9 cellular contexts compared by ENCODE assay signal in the genomic region with DNA sequence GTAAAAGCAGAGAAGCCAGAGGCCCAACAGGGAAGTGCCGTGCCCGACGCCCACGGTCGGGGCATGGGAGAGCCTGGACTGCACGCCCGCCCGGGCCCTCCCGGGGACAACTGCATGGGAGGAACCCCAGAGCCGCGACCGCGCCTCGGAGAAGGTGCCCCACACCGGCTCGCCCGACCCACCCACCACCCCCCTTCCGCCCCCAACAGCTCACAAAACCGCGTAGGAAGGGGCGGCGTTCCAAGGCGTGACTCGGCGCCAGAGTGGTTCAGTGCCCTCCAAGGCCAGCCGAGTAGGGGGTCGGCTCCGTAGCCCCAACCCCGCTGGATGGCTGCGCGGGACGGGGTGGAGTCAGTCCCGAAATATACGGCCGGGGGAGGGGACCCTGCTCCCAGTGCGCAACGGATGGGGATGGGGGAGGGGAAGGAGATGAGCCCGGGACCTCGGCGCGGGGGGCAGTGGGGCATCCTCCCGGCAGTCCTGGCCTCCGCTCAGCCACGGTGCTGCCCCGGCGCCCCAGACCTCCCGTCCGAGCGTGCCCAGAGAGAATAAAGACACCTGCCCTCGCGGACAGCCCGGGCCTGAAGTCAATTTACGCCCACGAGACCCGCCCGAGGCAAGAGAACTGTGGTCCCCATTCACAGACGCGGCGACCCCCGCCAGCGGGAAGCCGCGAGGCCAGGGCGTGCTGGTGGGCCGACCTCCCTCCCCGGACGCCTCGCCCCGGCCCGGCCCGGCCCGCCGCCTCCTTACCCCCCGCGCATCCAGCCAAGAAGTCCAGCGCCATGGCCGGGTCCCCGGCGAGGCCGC. TPM values are rescaled to one million over a fixed set of nuclear protein-coding genes. Genes with fewer than 3 reads are reported as not detected.
DNase-seq lines count a peak whose midpoint lies in the region; ATAC-seq and TF ChIP-seq lines count a peak whose summit lies in the region.
"Had no signal": no experiment of that assay in that cellular context is flagged by ENCODE, and none has a peak within 500 bp of the region (broad histone marks: within the 10 kb centered on the region; RNA-seq: fewer than 3 reads in every experiment).

No MANE protein-coding gene starts in this region.

- intact Hi-C loops in CD4-positive, alpha-beta memory T cell (cut with micrococcal nuclease) = loop anchor here (1.0 to 2.0 kb wide), 2 partner anchors 21 to 71 kb away; a partner anchor contains a TSS
- intact Hi-C loops in dorsolateral prefrontal cortex (cut with DNase I) (loop anchor here (1.0 to 5.0 kb wide), 4 partner anchors 36 to 72 kb away; a partner anchor contains a TSS), stomach (cut with DNase I; ENCODE audit: low total_unique reads) (no loop called here)

- TF ChIP-seq POLR2A in stomach (IDR thresholded peaks at IDR 0.05) = no peak

- peak overlapping the region in 2 of 7 donors; percentile 60 to 93 for H3K27ac Mint-ChIP-seq in CD4-positive, alpha-beta memory T cell
- H3K27ac Mint-ChIP-seq in WTC11 (peak overlapping the region; percentile 88; the same call in 1 of the 2 replicates), mesothelial cell of epicardium (peak overlapping the region; percentile 82)

- H3K36me3 Mint-ChIP-seq in CD4-positive, alpha-beta memory T cell = peaks cover 0 to 2% of the 10 kb centered on the region in 2 donors
- H3K36me3 Mint-ChIP-seq in WTC11 (peaks cover 12% of the 10 kb centered on the region), mesothelial cell of epicardium (peaks cover 1% of the 10 kb centered on the region)

- WGBS in stomach, 5 donors = 0 to 1% (median 0%) methylated on average over 31 to 80 of the region's 80 CpGs

- peak overlapping the region; percentile 79 to 90 (median 84) for H3K4me3 Mint-ChIP-seq in CD4-positive, alpha-beta memory T cell
- H3K4me3 Mint-ChIP-seq in WTC11 (peak overlapping the region; percentile 91), mesothelial cell of epicardium (peak overlapping the region; percentile 77)

- CTCF ChIA-PET in CD4-positive, alpha-beta memory T cell (lab: Charles Lee; ENCODE audit: partially characterized antibody) = interaction anchor here (0.9 kb wide), 1 partner anchor 81 kb away, joined by 3 read pairs; no protein-coding TSS in a partner anchor
- CTCF ChIA-PET in WTC11 (lab: Charles Lee) = interaction anchor here (0.9 to 1.7 kb wide), 7 partner anchors 8 to 151 kb away, joined by 3 to 9 read pairs (median 5); no protein-coding TSS in a partner anchor

- H3K4me1 Mint-ChIP-seq in CD4-positive, alpha-beta memory T cell = peaks cover 5 to 13% (median 9%) of the 10 kb centered on the region in 4 donors
- H3K4me1 Mint-ChIP-seq in WTC11 = peaks cover 38% of the 10 kb centered on the region
- peaks cover 23% of the 10 kb centered on the region for H3K4me1 Mint-ChIP-seq in mesothelial cell of epicardium

- no peaks in the 10 kb centered on the region for H3K9me3 Mint-ChIP-seq in CD4-positive, alpha-beta memory T cell
- H3K9me3 Mint-ChIP-seq in WTC11 (no peaks in the 10 kb centered on the region), mesothelial cell of epicardium (no peaks in the 10 kb centered on the region)

- peak in 4 of 5 donors; percentile 14 to 53 (median 28) for DNase-seq in CD4-positive, alpha-beta memory T cell
- DNase-seq in WTC11 (ENCODE audit: low spot score) (peak; percentile 49), dorsolateral prefrontal cortex (peak in 1 of 10 donors; percentile 26), mesothelial cell of epicardium (ENCODE audit: low spot score in 2 of 2, unreplicated experiment in 2 of 2) (peak in 1 of 2 experiments; percentile 50), stomach (peak; percentile 43), cortex of kidney (lab: John Stamatoyannopoulos, UW) (no peak), DMS114 treated with DMSO at 0.1 percent for 48 hours (lab: John Stamatoyannopoulos, UW; ENCODE audit: unreplicated experiment) (no peak)

- no peaks in the 10 kb centered on the region for H3K36me3 ChIP-seq in CD4-positive, alpha-beta memory T cell (ENCODE audit: insufficient read depth, low read length)
- H3K36me3 ChIP-seq in stomach = no peaks in the 10 kb centered on the region

- no peaks in the 10 kb centered on the region for H3K27me3 ChIP-seq in CD4-positive, alpha-beta memory T cell (ENCODE audit: insufficient read depth, low read length)
- no peaks in the 10 kb centered on the region for H3K27me3 ChIP-seq in dorsolateral prefrontal cortex
- no peaks in the 10 kb centered on the region for H3K27me3 ChIP-seq in stomach

- POLR2A ChIA-PET in CD4-positive, alpha-beta memory T cell (lab: Charles Lee; ENCODE audit: partially characterized antibody) = no interaction called here
- POLR2A ChIA-PET in WTC11 (lab: Charles Lee) = no interaction called here

- TF ChIP-seq EP300 in stomach (IDR thresholded peaks at IDR 0.05) = no peak

- H3K4me1 ChIP-seq in CD4-positive, alpha-beta memory T cell (ENCODE audit: insufficient read depth, low read length) = peaks cover 10% of the 10 kb centered on the region
- peaks cover 42 to 65% (median 61%) of the 10 kb centered on the region in 4 donors for H3K4me1 ChIP-seq in stomach

- TF ChIP-seq CTCF in WTC11 (IDR thresholded peaks at IDR 0.05) = no peak
- TF ChIP-seq CTCF in dorsolateral prefrontal cortex (IDR thresholded peaks at IDR 0.05 in 54 of 56, conservative IDR thresholded peaks at IDR 0.05 in 2 of 56; ENCODE audit: low read depth in 1 of 56, partially characterized antibody in 56 of 56) = no peak
- no peak for TF ChIP-seq CTCF in mesothelial cell of epicardium (IDR thresholded peaks at IDR 0.05; ENCODE audit: unreplicated experiment)
- TF ChIP-seq CTCF in stomach (IDR thresholded peaks at IDR 0.05) = no peak

- ATAC-seq in HG02678 (IDR thresholded peaks at IDR 0.05; ENCODE audit: unreplicated experiment) = peak; percentile 1
- ATAC-seq in WTC11 = peak; percentile 1; the same call in 1 of the 2 replicates

- H3K27me3 Mint-ChIP-seq in CD4-positive, alpha-beta memory T cell = no peaks in the 10 kb centered on the region
- peaks cover 6% of the 10 kb centered on the region for H3K27me3 Mint-ChIP-seq in WTC11 (ENCODE audit: low read depth)
- H3K27me3 Mint-ChIP-seq in mesothelial cell of epicardium (ENCODE audit: low read depth) = no peaks in the 10 kb centered on the region

- peak overlapping the region; percentile 46 for H3K27ac ChIP-seq in CD4-positive, alpha-beta memory T cell (ENCODE audit: low read depth, low read length)
- H3K27ac ChIP-seq in dorsolateral prefrontal cortex (peak overlapping the region in 56 of 59 donors; percentile 24 to 95 (median 83)), stomach (peak overlapping the region; percentile 84 to 91 (median 86))

- H3K9me3 ChIP-seq in CD4-positive, alpha-beta memory T cell (ENCODE audit: control insufficient read depth in 1 of 2, low read length in 2 of 2) = no peaks in the 10 kb centered on the region
- no peaks in the 10 kb centered on the region for H3K9me3 ChIP-seq in stomach

- peak overlapping the region; percentile 42 to 60 for H3K4me3 ChIP-seq in CD4-positive, alpha-beta memory T cell (ENCODE audit: low read length in 2 of 2)
- H3K4me3 ChIP-seq in dorsolateral prefrontal cortex (peak overlapping the region; percentile 61 to 99 (median 92)), stomach (peak overlapping the region; percentile 75 to 89 (median 85))

TF ChIP-seq in WTC11, 78 proteins besides CTCF, POLR2A, EP300 and RAD21:
- TF ChIP-seq ZNF263 (CRISPR knock-in tag; IDR thresholded peaks at IDR 0.05; ENCODE audit: low read depth) = 0 out of 2 replicates have a peak, but pooled peaks have one; percentile 33
- no peak for TF ChIP-seq ZNF423 (CRISPR knock-in tag; IDR thresholded peaks at IDR 0.05)
- TF ChIP-seq KAT7 (CRISPR knock-in tag; IDR thresholded peaks at IDR 0.05; ENCODE audit: borderline replicate concordance) = peak; percentile 22; the same call in 1 of the 2 replicates
- TF ChIP-seq, protein P1, sequence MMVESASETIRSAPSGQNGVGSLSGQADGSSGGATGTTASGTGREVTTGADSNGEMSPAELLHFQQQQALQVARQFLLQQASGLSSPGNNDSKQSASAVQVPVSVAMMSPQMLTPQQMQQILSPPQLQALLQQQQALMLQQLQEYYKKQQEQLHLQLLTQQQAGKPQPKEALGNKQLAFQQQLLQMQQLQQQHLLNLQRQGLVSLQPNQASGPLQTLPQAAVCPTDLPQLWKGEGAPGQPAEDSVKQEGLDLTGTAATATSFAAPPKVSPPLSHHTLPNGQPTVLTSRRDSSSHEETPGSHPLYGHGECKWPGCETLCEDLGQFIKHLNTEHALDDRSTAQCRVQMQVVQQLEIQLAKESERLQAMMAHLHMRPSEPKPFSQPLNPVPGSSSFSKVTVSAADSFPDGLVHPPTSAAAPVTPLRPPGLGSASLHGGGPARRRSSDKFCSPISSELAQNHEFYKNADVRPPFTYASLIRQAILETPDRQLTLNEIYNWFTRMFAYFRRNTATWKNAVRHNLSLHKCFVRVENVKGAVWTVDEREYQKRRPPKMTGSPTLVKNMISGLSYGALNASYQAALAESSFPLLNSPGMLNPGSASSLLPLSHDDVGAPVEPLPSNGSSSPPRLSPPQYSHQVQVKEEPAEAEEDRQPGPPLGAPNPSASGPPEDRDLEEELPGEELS (CRISPR knock-in tag; IDR thresholded peaks at IDR 0.05) = 0 out of 2 replicates have a peak, but pooled peaks have one; percentile 45

RNA-seq across cellular contexts. Expression of a gene that starts 0.6 kb away (rescaled TPM):
- total RNA-seq in CD4-positive, alpha-beta memory T cell = 1 to 10 TPM; 7.9 to 8.1 TPM
- polyA plus RNA-seq in CD4-positive, alpha-beta memory T cell = 1 to 10 TPM in 1 of 2 donors, under 1 TPM in 1; 0.08 to 1.5 TPM
- total RNA-seq in WTC11 (2021) (179 to 185 TPM (median 181 TPM) in 3 replicates), dorsolateral prefrontal cortex (100 to 1,000 TPM in 65 of 120 experiments, 10 to 100 TPM in 55; 58.8 to 204 (median 102) TPM), mesothelial cell of epicardium (102 to 103 TPM (median 102 TPM) in 3 replicates), stomach (100 to 1,000 TPM in 2 of 5 donors, 10 to 100 TPM in 3; 25.7 to 174 (median 30.1) TPM)
- polyA plus RNA-seq in stomach = 10 to 100 TPM in 2 of 3 donors, 1 to 10 TPM in 1; 9.0 to 58.3 (median 26.2) TPM

RNA-seq across cellular contexts. Expression of a gene that starts 17.5 kb away (rescaled TPM):
- total RNA-seq in CD4-positive, alpha-beta memory T cell = not detected
- polyA plus RNA-seq in CD4-positive, alpha-beta memory T cell = not detected
- total RNA-seq in WTC11 (2021) (not detected in 3 replicates), dorsolateral prefrontal cortex (under 1 TPM in 5 of 120 experiments, not detected in 115; 0.28 to 0.36 (median 0.32) TPM), mesothelial cell of epicardium (0.14 TPM in 1 of 3 replicates, not detected in the others), stomach (under 1 TPM in 1 of 5 donors, not detected in 4; 0.73 TPM)
- not detected for polyA plus RNA-seq in stomach
- total RNA-seq: NCI-H460 had no signal

Comparison
In these comparisons a context has a peak if more than half of its experiments do, and no peak if none do; other contexts are left out.
1. DNase-seq: peak in CD4-positive, alpha-beta memory T cell (4 of 5), WTC11 (single experiment) and stomach (single experiment); none in cortex of kidney (single experiment) and DMS114 treated with DMSO at 0.1 percent for 48 hours (single experiment).
2. Peak in every context shown above with its lines, with median percentiles within 50 percentile points of each other: H3K27ac ChIP-seq, H3K4me3 ChIP-seq and H3K4me3 Mint-ChIP-seq.